Comparison of ENCODE assay signal across 30 cellular contexts in genomic region chr17:38564254-38564605, GRCh38. TPM values are rescaled to one million over a fixed set of nuclear protein-coding genes. Genes with fewer than 3 reads are reported as not detected.
DNase-seq lines count a peak whose midpoint lies in the region; FAIRE-seq and TF ChIP-seq lines count a peak whose summit lies in the region.
"Had no signal": no experiment of that assay in that cellular context is flagged by ENCODE, and none has a peak within 500 bp of the region (broad histone marks: within the 10 kb centered on the region; RNA-seq: fewer than 3 reads in every experiment).

No MANE protein-coding gene starts in this region.

- no peaks in the 10 kb centered on the region for H3K36me3 Mint-ChIP-seq in mesothelial cell of epicardium
- H3K36me3 Mint-ChIP-seq: activated CD4-positive, alpha-beta memory T cell treated with anti-CD3 and anti-CD28 coated beads for 36 hours had no signal

- no peak overlapping the region for H3K4me3 Mint-ChIP-seq in mesothelial cell of epicardium
- H3K4me3 Mint-ChIP-seq: activated CD4-positive, alpha-beta memory T cell treated with anti-CD3 and anti-CD28 coated beads for 36 hours had no signal

- H3K9me3 ChIP-seq in HUES48 (ENCODE audit: control insufficient read depth, insufficient read depth, low read length), result no peaks in the 10 kb centered on the region
- H3K9me3 ChIP-seq: Caco-2, MG63, prostate gland, transverse colon had no signal

- no peak for TF ChIP-seq CTCF in mesothelial cell of epicardium (IDR thresholded peaks at IDR 0.05; ENCODE audit: unreplicated experiment)

- FAIRE-seq in frontal cortex (lab: Jason Lieb, UNC), result no peak
- FAIRE-seq: HTR-8/SVneo, islet of Langerhans, TTC549 had no signal

- peaks cover 90% of the 10 kb centered on the region for H3K27me3 Mint-ChIP-seq in mesothelial cell of epicardium (ENCODE audit: low read depth)

- peaks cover 28% of the 10 kb centered on the region for H3K4me1 ChIP-seq in HUES48 (ENCODE audit: control insufficient read depth, insufficient read depth, low read length)

- no peak overlapping the region for H3K27ac Mint-ChIP-seq in mesothelial cell of epicardium
- H3K27ac Mint-ChIP-seq: activated CD4-positive, alpha-beta memory T cell treated with anti-CD3 and anti-CD28 coated beads for 36 hours; stimulated activated naive CD8-positive, alpha-beta T cell treated with anti-CD3 and anti-CD28 coated beads, Interleukin-15, amount 100 ng/mL, for 72 hours; T-helper 17 cell had no signal

- DNase-seq in mesothelial cell of epicardium (ENCODE audit: low spot score in 2 of 2, unreplicated experiment in 2 of 2) (no peak), cerebellar cortex (ENCODE audit: low spot score) (no peak), HT-29 (ENCODE audit: low spot score) (no peak), frontal cortex (ENCODE audit: low spot score in 2 of 2) (no peak)
- DNase-seq: activated CD4-positive, alpha-beta memory T cell treated with anti-CD3 and anti-CD28 coated beads for 36 hours; activated CD4-positive, alpha-beta T cell treated with anti-CD3 and anti-CD28 coated beads for 1 hour; activated naive CD4-positive, alpha-beta T cell; Caco-2; GF-D8; hippocampal formation; left ventricle myocardium superior; MG63; NCI-H1105; NCI-H1930; NCI-H524 treated with DMSO at 0.1 percent for 48 hours; Right ventricle myocardium superior; stimulated activated CD8-positive, alpha-beta memory T cell treated with anti-CD3 and anti-CD28 coated beads, Interleukin-4, amount 100 ng/mL, for 48 hours; stimulated activated naive CD8-positive, alpha-beta T cell treated with anti-CD3 and anti-CD28 coated beads, Interleukin-15, amount 100 ng/mL, for 72 hours; T-helper 17 cell; transverse colon had no signal

- H3K9ac ChIP-seq in HUES48 (ENCODE audit: low read depth, low read length), result no peak overlapping the region
- H3K9ac ChIP-seq: KMS-11 had no signal

- H3K27ac ChIP-seq in HUES48 (ENCODE audit: low read depth, low read length) (no peak overlapping the region), cingulate gyrus (ENCODE audit: low read depth, low read length) (peak overlapping the region; percentile 79), layer of hippocampus (ENCODE audit: low read depth, low read length) (peak overlapping the region; percentile 60), temporal lobe (ENCODE audit: low read depth, low read length) (peak overlapping the region; percentile 81)
- H3K27ac ChIP-seq: C4-2B, KMS-11, prostate gland, transverse colon had no signal

- H3K27me3 ChIP-seq in HUES48 (ENCODE audit: control insufficient read depth, insufficient read depth, low read length) (peaks cover 100% of the 10 kb centered on the region), layer of hippocampus (ENCODE audit: control insufficient read depth, insufficient read depth, low read length) (peaks cover 7% of the 10 kb centered on the region)
- H3K27me3 ChIP-seq: MG63 had no signal

- no peaks in the 10 kb centered on the region for H3K36me3 ChIP-seq in HUES48 (ENCODE audit: control insufficient read depth, insufficient read depth, low read length)
- H3K36me3 ChIP-seq: MG63, prostate gland, transverse colon had no signal

- H3K4me1 Mint-ChIP-seq in mesothelial cell of epicardium, result peaks cover 16% of the 10 kb centered on the region

- H3K4me3 ChIP-seq in HUES48 (ENCODE audit: low read depth, low read length), result peak overlapping the region; percentile 65
- H3K4me3 ChIP-seq: MG63, prostate gland, transverse colon had no signal

- H3K9me3 Mint-ChIP-seq in mesothelial cell of epicardium, result no peaks in the 10 kb centered on the region
- H3K9me3 Mint-ChIP-seq: activated CD4-positive, alpha-beta memory T cell treated with anti-CD3 and anti-CD28 coated beads for 36 hours; stimulated activated naive CD8-positive, alpha-beta T cell treated with anti-CD3 and anti-CD28 coated beads, Interleukin-15, amount 100 ng/mL, for 72 hours had no signal

RNA-seq across cellular contexts. Expression of gene SRCIN1, which starts 41.5 kb away (rescaled TPM):
- total RNA-seq in temporal lobe (29.0 TPM), mesothelial cell of epicardium (19.4 to 21.4 TPM (median 20.8 TPM) in 3 replicates), frontal cortex (23.6 TPM)
- total RNA-seq in HT-29 (2014; rRNA removed; shearing (Covaris generic)), result 4.9 and 6.0 TPM in 2 replicates
